In genomic region chr6:169810066-169810989, GRCh38 we compare ENCODE assay signal across 13 cellular contexts. TPM values are rescaled to one million over a fixed set of nuclear protein-coding genes. Genes with fewer than 3 reads are reported as not detected.
DNase-seq lines count a peak whose midpoint lies in the region; ATAC-seq and TF ChIP-seq lines count a peak whose summit lies in the region.
"Had no signal": no experiment of that assay in that cellular context is flagged by ENCODE, and none has a peak within 500 bp of the region (broad histone marks: within the 10 kb centered on the region; RNA-seq: fewer than 3 reads in every experiment).

No MANE protein-coding gene starts in this region.

- POLR2A ChIA-PET in activated CD4-positive, alpha-beta memory T cell treated with anti-CD3 and anti-CD28 coated beads, Interleukin-2, amount 10 ng/mL, durations not matched to agents 7 days and 5 days (lab: Charles Lee) = no interaction called here
- POLR2A ChIA-PET in activated CD4-positive, alpha-beta memory T cell treated with anti-CD3 and anti-CD28 coated beads for 36 hours (lab: Charles Lee) = no interaction called here

- no peak for TF ChIP-seq POLR2A in transverse colon (IDR thresholded peaks at IDR 0.05)

- in situ Hi-C loops in transverse colon (cut with MboI; ENCODE audit: low pct_ligation_motif_present in 1 of 4, low pct_unique_long_range_greater_than_20kb in 1 of 4, low sequenced_read_pairs in 3 of 4) = no loop called here
- in situ Hi-C loops in ACHN (cut with HindIII; ENCODE audit: low pct_ligation_motif_present, low pct_unique_long_range_greater_than_20kb, low sequenced_read_pairs) = no loop called here

- peaks cover 17% of the 10 kb centered on the region for H3K4me1 Mint-ChIP-seq in activated CD4-positive, alpha-beta memory T cell treated with anti-CD3 and anti-CD28 coated beads, Interleukin-2, amount 10 ng/mL, durations not matched to agents 7 days and 5 days
- peaks cover 23% of the 10 kb centered on the region for H3K4me1 Mint-ChIP-seq in activated CD4-positive, alpha-beta memory T cell treated with anti-CD3 and anti-CD28 coated beads for 36 hours (ENCODE audit: low read depth)

- TF ChIP-seq EP300 in transverse colon (IDR thresholded peaks at IDR 0.05; ENCODE audit: low read depth) = no peak

- peaks cover 4% of the 10 kb centered on the region; the same call in 1 of the 2 replicates for H3K4me1 ChIP-seq in iPS DF 6.9 (ENCODE audit: control insufficient read depth, insufficient read depth, low read length)
- H3K4me1 ChIP-seq in transverse colon = no peaks in the 10 kb centered on the region

- H3K36me3 ChIP-seq in iPS DF 6.9 (ENCODE audit: control insufficient read depth, insufficient read depth, low read length) (no peaks in the 10 kb centered on the region), transverse colon (no peaks in the 10 kb centered on the region)

- WGBS in iPS DF 6.9 (ENCODE audit: insufficient coverage, insufficient read length) = no CpG with 5 or more reads among the region's 18 CpGs
- 0 to 46% methylated on average over 1 to 16 of the region's 18 CpGs for WGBS in transverse colon (ENCODE audit: low coverage in 1 of 2), 2 donors

- ATAC-seq in left ventricle myocardium superior = no peak

- TF ChIP-seq CTCF in transverse colon (IDR thresholded peaks at IDR 0.05) = no peak

- H3K4me3 ChIP-seq in iPS DF 6.9 (ENCODE audit: low read length) = no peak overlapping the region
- no peak overlapping the region for H3K4me3 ChIP-seq in transverse colon

- H3K36me3 Mint-ChIP-seq in activated CD4-positive, alpha-beta memory T cell treated with anti-CD3 and anti-CD28 coated beads, Interleukin-2, amount 10 ng/mL, durations not matched to agents 7 days and 5 days (ENCODE audit: low read depth) = no peaks in the 10 kb centered on the region
- no peaks in the 10 kb centered on the region for H3K36me3 Mint-ChIP-seq in activated CD4-positive, alpha-beta memory T cell treated with anti-CD3 and anti-CD28 coated beads for 36 hours

- no peak overlapping the region for H3K4me3 Mint-ChIP-seq in activated CD4-positive, alpha-beta memory T cell treated with anti-CD3 and anti-CD28 coated beads, Interleukin-2, amount 10 ng/mL, durations not matched to agents 7 days and 5 days
- H3K4me3 Mint-ChIP-seq in activated CD4-positive, alpha-beta memory T cell treated with anti-CD3 and anti-CD28 coated beads for 36 hours = no peak overlapping the region
- H3K4me3 Mint-ChIP-seq: neural crest cell had no signal

- intact Hi-C loops in activated CD4-positive, alpha-beta memory T cell treated with anti-CD3 and anti-CD28 coated beads for 36 hours (cut with micrococcal nuclease) = no loop called here
- intact Hi-C loops in transverse colon (cut with DNase I; ENCODE audit: low total_unique reads) = no loop called here
- intact Hi-C loops in left ventricle myocardium superior (cut with micrococcal nuclease) = no loop called here

- peak; percentile 13 for DNase-seq in activated CD4-positive, alpha-beta memory T cell treated with anti-CD3 and anti-CD28 coated beads, Interleukin-2, amount 10 ng/mL, durations not matched to agents 7 days and 5 days
- DNase-seq in activated CD4-positive, alpha-beta memory T cell treated with anti-CD3 and anti-CD28 coated beads for 36 hours = no peak
- peak; percentile 60 for DNase-seq in RPMI8226
- DNase-seq in iPS DF 6.9 (ENCODE audit: low read depth, low spot score) = peak; percentile 33
- DNase-seq in transverse colon = peak; percentile 51
- DNase-seq in ACHN = no peak
- no peak for DNase-seq in left ventricle myocardium superior
- no peak for DNase-seq in T-helper 9 cell
- DNase-seq: immature natural killer cell; NCI-H524; stimulated activated CD4-positive, alpha-beta T cell treated with anti-CD3 and anti-CD28 coated beads, Interleukin-15, amount 100 ng/mL, for 24 hours had no signal

- no peaks in the 10 kb centered on the region; the same call in 1 of the 2 replicates for H3K9me3 ChIP-seq in iPS DF 6.9 (ENCODE audit: control insufficient read depth, insufficient read depth, low read length)
- no peaks in the 10 kb centered on the region for H3K9me3 ChIP-seq in transverse colon

- CTCF ChIA-PET in activated CD4-positive, alpha-beta memory T cell treated with anti-CD3 and anti-CD28 coated beads, Interleukin-2, amount 10 ng/mL, durations not matched to agents 7 days and 5 days (lab: Charles Lee) = no interaction called here
- CTCF ChIA-PET in activated CD4-positive, alpha-beta memory T cell treated with anti-CD3 and anti-CD28 coated beads for 36 hours (lab: Charles Lee) = interaction anchor here (1.6 to 1.9 kb wide), 2 partner anchors 20 to 21 kb away, joined by 5 to 7 read pairs; no protein-coding TSS in a partner anchor

- H3K9me3 Mint-ChIP-seq in activated CD4-positive, alpha-beta memory T cell treated with anti-CD3 and anti-CD28 coated beads, Interleukin-2, amount 10 ng/mL, durations not matched to agents 7 days and 5 days = no peaks in the 10 kb centered on the region
- H3K9me3 Mint-ChIP-seq in activated CD4-positive, alpha-beta memory T cell treated with anti-CD3 and anti-CD28 coated beads for 36 hours = no peaks in the 10 kb centered on the region

- H3K27ac ChIP-seq in iPS DF 6.9 (ENCODE audit: low read length) (no peak overlapping the region), transverse colon (no peak overlapping the region)
- H3K27ac ChIP-seq: epithelial cell of prostate had no signal

- H3K27me3 ChIP-seq in iPS DF 6.9 (ENCODE audit: control insufficient read depth, insufficient read depth, low read length) = peaks cover 3% of the 10 kb centered on the region; the same call in 1 of the 2 replicates
- no peaks in the 10 kb centered on the region for H3K27me3 ChIP-seq in transverse colon

- H3K27ac Mint-ChIP-seq in activated CD4-positive, alpha-beta memory T cell treated with anti-CD3 and anti-CD28 coated beads, Interleukin-2, amount 10 ng/mL, durations not matched to agents 7 days and 5 days = no peak overlapping the region
- H3K27ac Mint-ChIP-seq in activated CD4-positive, alpha-beta memory T cell treated with anti-CD3 and anti-CD28 coated beads for 36 hours = no peak overlapping the region

- peaks cover 20% of the 10 kb centered on the region for H3K27me3 Mint-ChIP-seq in activated CD4-positive, alpha-beta memory T cell treated with anti-CD3 and anti-CD28 coated beads, Interleukin-2, amount 10 ng/mL, durations not matched to agents 7 days and 5 days
- peaks cover 10% of the 10 kb centered on the region for H3K27me3 Mint-ChIP-seq in activated CD4-positive, alpha-beta memory T cell treated with anti-CD3 and anti-CD28 coated beads for 36 hours

RNA-seq across cellular contexts. Expression of gene ERMARD, which starts 58.9 kb away (rescaled TPM):
- total RNA-seq in activated CD4-positive, alpha-beta memory T cell treated with anti-CD3 and anti-CD28 coated beads, Interleukin-2, amount 10 ng/mL, durations not matched to agents 7 days and 5 days = 10 to 100 TPM; 29.3 to 30.7 TPM
- total RNA-seq in activated CD4-positive, alpha-beta memory T cell treated with anti-CD3 and anti-CD28 coated beads for 36 hours = 10 to 100 TPM; 23.9 to 24.6 TPM
- total RNA-seq in transverse colon (10 to 100 TPM; 15.7 to 29.5 (median 20.8) TPM), left ventricle myocardium superior (9.4 TPM)

RNA-seq across cellular contexts. Expression of gene DYNLT2, which starts 59.0 kb away (rescaled TPM):
- 1 to 10 TPM; 1.7 to 2.2 TPM for total RNA-seq in activated CD4-positive, alpha-beta memory T cell treated with anti-CD3 and anti-CD28 coated beads, Interleukin-2, amount 10 ng/mL, durations not matched to agents 7 days and 5 days
- total RNA-seq in activated CD4-positive, alpha-beta memory T cell treated with anti-CD3 and anti-CD28 coated beads for 36 hours = 1 to 10 TPM; 2.0 to 2.1 TPM
- total RNA-seq in transverse colon = 1 to 10 TPM; 3.3 to 7.5 (median 4.4) TPM
- 0.62 TPM for total RNA-seq in left ventricle myocardium superior

Comparison
In these comparisons a context has a peak if more than half of its experiments do, and no peak if none do; other contexts are left out.
1. DNase-seq: peak in activated CD4-positive, alpha-beta memory T cell treated with anti-CD3 and anti-CD28 coated beads, Interleukin-2, amount 10 ng/mL, durations not matched to agents 7 days and 5 days (single experiment), RPMI8226 (single experiment), iPS DF 6.9 (single experiment) and transverse colon (single experiment); none in activated CD4-positive, alpha-beta memory T cell treated with anti-CD3 and anti-CD28 coated beads for 36 hours (single experiment), ACHN (single experiment), left ventricle myocardium superior (single experiment) and T-helper 9 cell (single experiment).